Comparison of ENCODE assay signal across 21 cellular contexts in genomic region chr9:36770025-36770424, GRCh38.
"Had no signal": no experiment of that assay in that cellular context is flagged by ENCODE, and none has a peak within 500 bp of the region (broad histone marks: within the 10 kb centered on the region; RNA-seq: fewer than 3 reads in every experiment).

No MANE protein-coding gene starts in this region.

- DNase-seq: dorsolateral prefrontal cortex; effector CD4-positive, alpha-beta T cell; kidney; left lung; mesenchymal stem cell; midbrain; naive thymus-derived CD4-positive, alpha-beta T cell; pancreas; right lobe of liver; small intestine; stimulated activated CD4-positive, alpha-beta T cell treated with anti-CD3 and anti-CD28 coated beads, Interleukin-15, amount 100 ng/mL, for 24 hours; stimulated activated CD4-positive, alpha-beta T cell treated with anti-CD3 and anti-CD28 coated beads, Interleukin-2, amount 100 ng/mL, for 48 hours; stimulated activated naive B cell treated with anti-CD40 and anti-IgM and Interleukin-4, amounts not matched to agents 10 μg/mL and 1 μg/mL and 100 μg/mL, for 72 hours; upper lobe of left lung; uterus had no signal

- H3K4me1 ChIP-seq: left lung, pancreas, right lobe of liver, uterus had no signal

- H3K4me3 Mint-ChIP-seq: nephron; stimulated activated naive B cell treated with anti-CD40 and anti-IgM and Interleukin-4, amounts not matched to agents 10 μg/mL and 1 μg/mL and 100 μg/mL, for 72 hours; stimulated activated naive CD8-positive, alpha-beta T cell treated with anti-CD3 and anti-CD28 coated beads, Interleukin-15, Interleukin-2, amounts not matched to agents 100 ng/mL and 50 ng/mL, for 24 hours had no signal

- ATAC-seq: left lung; naive thymus-derived CD4-positive, alpha-beta T cell; pancreas; right lobe of liver; stimulated activated naive B cell treated with anti-CD40 and anti-IgM and Interleukin-4, amounts not matched to agents 10 μg/mL and 1 μg/mL and 100 μg/mL, for 72 hours had no signal

- H3K9me3 ChIP-seq: left lung, neutrophil, pancreas, right lobe of liver, thoracic aorta, tibial nerve, upper lobe of left lung, uterus had no signal

- H3K36me3 Mint-ChIP-seq: stimulated activated naive B cell treated with anti-CD40 and anti-IgM and Interleukin-4, amounts not matched to agents 10 μg/mL and 1 μg/mL and 100 μg/mL, for 72 hours had no signal

- H3K27ac Mint-ChIP-seq: naive thymus-derived CD4-positive, alpha-beta T cell; nephron; stimulated activated naive B cell treated with anti-CD40 and anti-IgM and Interleukin-4, amounts not matched to agents 10 μg/mL and 1 μg/mL and 100 μg/mL, for 72 hours; stimulated activated naive CD8-positive, alpha-beta T cell treated with anti-CD3 and anti-CD28 coated beads, Interleukin-15, Interleukin-2, amounts not matched to agents 100 ng/mL and 50 ng/mL, for 24 hours had no signal

- H3K27me3 ChIP-seq: right lobe of liver, uterus had no signal

- H3K9me3 Mint-ChIP-seq: stimulated activated naive CD8-positive, alpha-beta T cell treated with anti-CD3 and anti-CD28 coated beads, Interleukin-15, Interleukin-2, amounts not matched to agents 100 ng/mL and 50 ng/mL, for 24 hours had no signal

- H3K4me3 ChIP-seq: dorsolateral prefrontal cortex, hepatocyte, left lung, pancreas, right lobe of liver, thoracic aorta, tibial nerve, upper lobe of left lung, uterus had no signal

- H3K36me3 ChIP-seq: left lung, neutrophil, pancreas, right lobe of liver, thoracic aorta, tibial nerve, upper lobe of left lung, uterus had no signal

- H3K4me1 Mint-ChIP-seq: nephron had no signal
